ENCODE assay signal across 8 cellular contexts in genomic region chr2:121736462-121737336, GRCh38. TPM values are rescaled to one million over a fixed set of nuclear protein-coding genes. Genes with fewer than 3 reads are reported as not detected.
A peak's percentile ranks its signal among the peaks of the same experiment; 100 is the strongest.
DNase-seq lines count a peak whose midpoint lies in the region; ATAC-seq and TF ChIP-seq lines count a peak whose summit lies in the region.

TSS of gene NIFK (minus strand) at chr2:121736875. CDS start at chr2:121736850, 25 bp downstream.

- ATAC-seq in GM18517 (IDR thresholded peaks at IDR 0.05; ENCODE audit: unreplicated experiment), result peak; percentile 75
- peak; percentile 93 for ATAC-seq in HG03039 (IDR thresholded peaks at IDR 0.05; ENCODE audit: unreplicated experiment)

- no peaks in the 10 kb centered on the region for H3K9me3 ChIP-seq in vagina

- peak in 1 of 2 donors; percentile 19 for TF ChIP-seq POLR2A in vagina (IDR thresholded peaks at IDR 0.05)

- H3K4me1 ChIP-seq in rectal smooth muscle tissue (ENCODE audit: control insufficient read depth, insufficient read depth, low read length) (peaks cover 6% of the 10 kb centered on the region), vagina (peaks cover 24% of the 10 kb centered on the region)

- H3K27me3 ChIP-seq in rectal smooth muscle tissue (ENCODE audit: control insufficient read depth, insufficient read depth, low read length) (no peaks in the 10 kb centered on the region), vagina (no peaks in the 10 kb centered on the region)

- in situ Hi-C loops in astrocyte of the cerebellum (cut with HindIII; ENCODE audit: low sequenced_read_pairs), result no loop called here

- peak within 1 kb of the TSS; percentile 52 for H3K27ac ChIP-seq in rectal smooth muscle tissue (ENCODE audit: low read depth, low read length)
- H3K27ac ChIP-seq in vagina, result peak within 1 kb of the TSS; percentile 71

- intact Hi-C loops in vagina (cut with DNase I), result loop anchor here (2.0 kb wide), 1 partner anchor 20 kb away; no protein-coding TSS in a partner anchor

- H3K9ac ChIP-seq in rectal smooth muscle tissue (ENCODE audit: low read length), result peak within 1 kb of the TSS; percentile 76

- peak; percentile 95 to 97 for DNase-seq in NCI-H2081 (lab: John Stamatoyannopoulos, UW)
- DNase-seq in T-helper 9 cell, result peak; percentile 100
- peak; percentile 90 for DNase-seq in astrocyte of the cerebellum (ENCODE audit: low read depth)
- DNase-seq in hepatic stellate cell (ENCODE audit: low spot score), result peak; percentile 95
- DNase-seq in vagina (ENCODE audit: extremely low spot score in 2 of 2), result peak; percentile 99

- peaks cover 5% of the 10 kb centered on the region for H3K36me3 ChIP-seq in rectal smooth muscle tissue (ENCODE audit: control insufficient read depth, insufficient read depth, low read length)
- H3K36me3 ChIP-seq in vagina, result peaks cover 0 to 23% of the 10 kb centered on the region in 2 donors

- TF ChIP-seq CTCF in astrocyte of the cerebellum (IDR thresholded peaks at IDR 0.05; ENCODE audit: low read depth, low read length, missing control alignments) (no peak), vagina (IDR thresholded peaks at IDR 0.05) (no peak)

- peak within 1 kb of the TSS; percentile 99 for H3K4me3 ChIP-seq in astrocyte of the cerebellum (ENCODE audit: low read depth, low read length)
- H3K4me3 ChIP-seq in rectal smooth muscle tissue (ENCODE audit: low read length), result peak within 1 kb of the TSS; percentile 80
- H3K4me3 ChIP-seq in vagina, result peak within 1 kb of the TSS; percentile 91 to 95

RNA-seq across cellular contexts. Expression of gene NIFK, which starts in this region (rescaled TPM):
- total RNA-seq in vagina, result 33.1 TPM

Comparison
In these comparisons a context has a peak if more than half of its experiments do, and no peak if none do; other contexts are left out.
1. Peak in every context shown above with its lines: DNase-seq, ATAC-seq, H3K4me3 ChIP-seq and H3K27ac ChIP-seq.